8 cellular contexts compared by ENCODE assay signal in the genomic region with DNA sequence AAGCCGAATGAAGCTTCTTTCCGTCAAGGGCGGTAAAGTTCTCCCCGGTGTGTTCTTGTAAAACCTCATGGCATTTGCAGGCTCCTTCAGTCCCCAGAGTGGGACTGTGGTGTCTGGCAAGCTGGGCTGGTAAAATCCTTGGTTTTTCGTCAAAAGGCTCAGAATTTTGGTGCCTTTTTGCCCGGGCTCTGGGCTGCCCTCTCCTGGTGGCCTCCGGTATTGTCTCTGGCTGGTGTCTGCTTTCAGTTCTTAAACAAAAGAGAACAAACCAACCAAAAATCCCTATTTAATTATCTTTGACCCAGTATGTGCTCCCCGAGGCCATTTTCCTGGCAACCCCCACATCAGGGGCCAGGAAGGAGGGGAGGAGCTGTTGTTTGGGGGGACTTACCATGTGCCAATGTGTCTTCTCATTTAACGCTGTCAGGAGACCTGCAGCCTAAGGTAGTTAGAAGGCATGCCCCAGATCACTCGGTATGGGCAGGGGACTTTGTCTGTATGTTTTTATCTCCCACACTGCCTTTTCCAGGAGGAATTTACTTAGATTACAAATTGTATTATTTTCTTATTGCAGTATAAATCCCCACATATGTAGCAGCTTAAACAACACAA. TPM values are rescaled to one million over a fixed set of nuclear protein-coding genes. Genes with fewer than 3 reads are reported as not detected.
DNase-seq lines count a peak whose midpoint lies in the region; ATAC-seq and TF ChIP-seq lines count a peak whose summit lies in the region.

No MANE protein-coding gene starts in this region.

- H3K9me3 ChIP-seq in DOHH2 (ENCODE audit: control insufficient read depth, insufficient read depth, low read length) (no peaks in the 10 kb centered on the region), body of pancreas (no peaks in the 10 kb centered on the region), tibial artery (no peaks in the 10 kb centered on the region)
- H3K9me3 ChIP-seq in naive thymus-derived CD4-positive, alpha-beta T cell (ENCODE audit: control insufficient read depth in 2 of 3, low read length in 3 of 3): no peaks in the 10 kb centered on the region

- TF ChIP-seq POLR2A in NB4 (IDR thresholded peaks at IDR 0.05; ENCODE audit: extremely low read depth, insufficient read length) (no peak), body of pancreas (IDR thresholded peaks at IDR 0.05) (no peak)

- H3K4me1 Mint-ChIP-seq in naive thymus-derived CD4-positive, alpha-beta T cell: no peaks in the 10 kb centered on the region

- POLR2A ChIA-PET in naive thymus-derived CD4-positive, alpha-beta T cell (lab: Charles Lee): no interaction called here

- no peaks in the 10 kb centered on the region for H4K20me1 ChIP-seq in DOHH2 (ENCODE audit: control insufficient read depth, insufficient read depth, low read depth, low read length)

- ATAC-seq in body of pancreas (no peak), GM18498 (IDR thresholded peaks at IDR 0.05; ENCODE audit: unreplicated experiment) (no peak)
- no peak for ATAC-seq in naive thymus-derived CD4-positive, alpha-beta T cell

- CTCF ChIA-PET in naive thymus-derived CD4-positive, alpha-beta T cell (lab: Charles Lee): interaction anchor here (0.7 to 1.0 kb wide), 2 partner anchors 34 to 1206 kb away, joined by 3 read pairs; no protein-coding TSS in a partner anchor

- peak; percentile 85 for TF ChIP-seq CTCF in DOHH2 (IDR thresholded peaks at IDR 0.05; ENCODE audit: low read depth, low read length, poor library complexity, severe bottlenecking)
- TF ChIP-seq CTCF in NB4 (IDR thresholded peaks at IDR 0.05; ENCODE audit: low read depth, low read length): peak; percentile 96
- peak; percentile 30 to 76 (median 56) for TF ChIP-seq CTCF in body of pancreas (IDR thresholded peaks at IDR 0.05)
- peak in 1 of 2 experiments; percentile 36 for TF ChIP-seq CTCF in tibial artery (IDR thresholded peaks at IDR 0.05)

- H3K4me1 ChIP-seq in DOHH2 (ENCODE audit: control insufficient read depth, low read length) (no peaks in the 10 kb centered on the region), body of pancreas (no peaks in the 10 kb centered on the region), tibial artery (no peaks in the 10 kb centered on the region)
- no peaks in the 10 kb centered on the region for H3K4me1 ChIP-seq in naive thymus-derived CD4-positive, alpha-beta T cell (ENCODE audit: control insufficient read depth in 2 of 2, insufficient read depth in 2 of 2, low read length in 2 of 2)

- H3K27me3 Mint-ChIP-seq in naive thymus-derived CD4-positive, alpha-beta T cell: peaks cover 0 to 42% (median 20%) of the 10 kb centered on the region in 5 donors

- H3K9me3 Mint-ChIP-seq in naive thymus-derived CD4-positive, alpha-beta T cell: peaks cover 0 to 16% (median 3%) of the 10 kb centered on the region in 11 donors

- H3K79me2 ChIP-seq in DOHH2 (ENCODE audit: control insufficient read depth, low read length): no peaks in the 10 kb centered on the region

- H3K27ac Mint-ChIP-seq in naive thymus-derived CD4-positive, alpha-beta T cell: no peak overlapping the region

- H3K27me3 ChIP-seq in DOHH2 (ENCODE audit: control insufficient read depth, low read length) (no peaks in the 10 kb centered on the region), body of pancreas (no peaks in the 10 kb centered on the region), tibial artery (peaks cover 0 to 29% of the 10 kb centered on the region in 2 donors)
- peaks cover 0 to 3% of the 10 kb centered on the region in 2 donors for H3K27me3 ChIP-seq in naive thymus-derived CD4-positive, alpha-beta T cell (ENCODE audit: control insufficient read depth in 2 of 2, insufficient read depth in 2 of 2, low read length in 2 of 2)

- H3K27ac ChIP-seq in DOHH2 (ENCODE audit: low read depth, low read length) (no peak overlapping the region), body of pancreas (no peak overlapping the region), tibial artery (no peak overlapping the region)
- no peak overlapping the region for H3K27ac ChIP-seq in naive thymus-derived CD4-positive, alpha-beta T cell (ENCODE audit: low read depth, low read length)

- no peak overlapping the region for H3K4me3 Mint-ChIP-seq in naive thymus-derived CD4-positive, alpha-beta T cell

- no peak overlapping the region for H3K4me2 ChIP-seq in DOHH2 (ENCODE audit: low read length)

- DNase-seq in NB4 (ENCODE audit: low read depth) (peak; percentile 29), body of pancreas (peak in 2 of 4 donors; percentile 22 to 29), tibial artery (no peak), Ammon's horn (ENCODE audit: low spot score) (no peak), KG1 (lab: John Stamatoyannopoulos, UW) (no peak)
- DNase-seq in naive thymus-derived CD4-positive, alpha-beta T cell: peak in 5 of 9 donors; percentile 6 to 38 (median 8)

- no peak overlapping the region for H3K4me3 ChIP-seq in DOHH2 (ENCODE audit: low read length)
- no peak overlapping the region for H3K4me3 ChIP-seq in NB4 (ENCODE audit: low read depth, low read length)
- H3K4me3 ChIP-seq in body of pancreas: no peak overlapping the region
- H3K4me3 ChIP-seq in naive thymus-derived CD4-positive, alpha-beta T cell (ENCODE audit: low read length): no peak overlapping the region
- no peak overlapping the region for H3K4me3 ChIP-seq in tibial artery

- 30 to 32% methylated on average over 10 of the region's 10 CpGs for WGBS in body of pancreas, 2 donors

- H3K9me2 ChIP-seq in DOHH2 (replicated peaks; ENCODE audit: control insufficient read depth, low read length): no peaks in the 10 kb centered on the region

- no peaks in the 10 kb centered on the region for H3F3A ChIP-seq in DOHH2 (ENCODE audit: control insufficient read depth, insufficient read depth)

- H3K36me3 ChIP-seq in DOHH2 (ENCODE audit: control insufficient read depth, low read length) (no peaks in the 10 kb centered on the region), body of pancreas (replicated peaks in 1 of 2; ENCODE audit: insufficient read depth in 1 of 2, low read depth in 2 of 2) (no peaks in the 10 kb centered on the region), tibial artery (no peaks in the 10 kb centered on the region)
- H3K36me3 ChIP-seq in naive thymus-derived CD4-positive, alpha-beta T cell (ENCODE audit: control insufficient read depth in 2 of 3, insufficient read depth in 3 of 3, low read length in 3 of 3): no peaks in the 10 kb centered on the region

- no peaks in the 10 kb centered on the region for H3K36me3 Mint-ChIP-seq in naive thymus-derived CD4-positive, alpha-beta T cell

- intact Hi-C loops in body of pancreas (cut with DNase I) (no loop called here), tibial artery (cut with DNase I; ENCODE audit: low total_unique reads) (no loop called here)
- intact Hi-C loops in naive thymus-derived CD4-positive, alpha-beta T cell (cut with micrococcal nuclease): loop anchor here (1.0 to 10.0 kb wide), 3 partner anchors 1206 to 1314 kb away; no protein-coding TSS in a partner anchor

RNA-seq across cellular contexts. Expression of a gene that starts 11.1 kb away (rescaled TPM):
- total RNA-seq in body of pancreas: under 1 TPM; 0.33 to 0.52 TPM
- total RNA-seq in naive thymus-derived CD4-positive, alpha-beta T cell: under 1 TPM; 0.05 to 0.43 (median 0.12) TPM
- polyA plus RNA-seq in naive thymus-derived CD4-positive, alpha-beta T cell: under 1 TPM in 1 of 2 donors, not detected in 1; 0.15 TPM

Comparison
In these comparisons a context has a peak if more than half of its experiments do, and no peak if none do; other contexts are left out.
1. DNase-seq: peak in NB4 (single experiment) and naive thymus-derived CD4-positive, alpha-beta T cell (5 of 9); none in tibial artery (0 of 2), Ammon's horn (single experiment) and KG1 (single experiment).
2. intact Hi-C loops: an anchor here in naive thymus-derived CD4-positive, alpha-beta T cell (1.0 to 10.0 kb wide); none called in body of pancreas and tibial artery.